ENCODE assay signal across 1 cellular context in genomic region chrX:10576777-10577444, GRCh38.
TF ChIP-seq lines count a peak whose summit lies in the region.

No MANE protein-coding gene starts in this region.

TF ChIP-seq in HepG2, 621 proteins besides CTCF, POLR2A, EP300 and RAD21 (continued from another document):
- TF ChIP-seq MXD1 (CRISPR knock-in tag; IDR thresholded peaks at IDR 0.05) = no peak
- TF ChIP-seq ZNF143 (CRISPR knock-in tag; IDR thresholded peaks at IDR 0.05) = no peak
- TF ChIP-seq RBFOX2 (IDR thresholded peaks at IDR 0.05; ENCODE audit: low read depth, low read length) = no peak
- no peak for TF ChIP-seq ZNF10 (CRISPR knock-in tag; IDR thresholded peaks at IDR 0.05; ENCODE audit: borderline replicate concordance, low read depth)
- no peak for TF ChIP-seq RERE (CRISPR knock-in tag; IDR thresholded peaks at IDR 0.05; ENCODE audit: low read depth)
